Comparison of ENCODE assay signal across 8 cellular contexts in genomic region chr22:36333632-36334031, GRCh38. TPM values are rescaled to one million over a fixed set of nuclear protein-coding genes. Genes with fewer than 3 reads are reported as not detected.
DNase-seq lines count a peak whose midpoint lies in the region; ATAC-seq and TF ChIP-seq lines count a peak whose summit lies in the region.

No MANE protein-coding gene starts in this region.

- CTCF ChIA-PET in activated B cell treated with CpG ODN at 0.5 μM for 24 hours (lab: Charles Lee), result interaction anchor here (0.9 to 3.5 kb wide), 4 partner anchors 22 to 137 kb away, joined by 3 to 17 read pairs (median 6); partner anchors contain the start of gene MYH9

- intact Hi-C loops in activated B cell treated with CpG ODN at 0.5 μM for 24 hours (cut with micrococcal nuclease) (no loop called here), right cardiac atrium (cut with DNase I) (loop anchor here (5.0 to 10.0 kb wide), 3 partner anchors 34 to 54 kb away; partner anchors contain the start of gene MYH9 (in 3 of the 4))

- 20% methylated on average over 4 of the region's 4 CpGs for WGBS in right cardiac atrium
- WGBS in smooth muscle cell (ENCODE audit: low lambda C conversion rate), result 5% methylated on average over 4 of the region's 4 CpGs

- H3K36me3 ChIP-seq in smooth muscle cell (ENCODE audit: low read depth), result no peaks in the 10 kb centered on the region

- H3K4me1 ChIP-seq in right cardiac atrium (ENCODE audit: control insufficient read depth, insufficient read depth, low read length) (peaks cover 68% of the 10 kb centered on the region), smooth muscle cell (ENCODE audit: low read depth) (peaks cover 68% of the 10 kb centered on the region)

- H3K36me3 Mint-ChIP-seq in activated B cell treated with CpG ODN at 0.5 μM for 24 hours (ENCODE audit: low read depth), result peaks cover 86% of the 10 kb centered on the region

- DNase-seq in HL-60 (ENCODE audit: low read depth in 1 of 2, low spot score in 1 of 2), result no peak
- DNase-seq in activated B cell treated with CpG ODN at 0.5 μM for 24 hours, result no peak
- DNase-seq in right cardiac atrium, result peak in 1 of 3 donors; percentile 43
- DNase-seq in smooth muscle cell (lab: John Stamatoyannopoulos, UW; ENCODE audit: unreplicated experiment), result no peak
- DNase-seq in putamen (ENCODE audit: low spot score), result no peak
- no peak for DNase-seq in NCI-H1105 (lab: John Stamatoyannopoulos, UW)
- DNase-seq in KG1 (lab: John Stamatoyannopoulos, UW), result no peak
- DNase-seq in activated CD4-positive, alpha-beta T cell treated with anti-CD3 and anti-CD28 coated beads for 4 hours, result no peak

- H3K9me3 ChIP-seq in right cardiac atrium (ENCODE audit: control insufficient read depth, low read length), result no peaks in the 10 kb centered on the region
- no peaks in the 10 kb centered on the region for H3K9me3 ChIP-seq in smooth muscle cell (replicated peaks; ENCODE audit: low read depth)

- H3K27ac ChIP-seq in HL-60 (replicated peaks), result peak overlapping the region; percentile 95
- peak overlapping the region; percentile 90 for H3K27ac ChIP-seq in right cardiac atrium (ENCODE audit: low read length)
- peak overlapping the region; percentile 100 for H3K27ac ChIP-seq in smooth muscle cell (ENCODE audit: low read depth)

- H3K9me3 Mint-ChIP-seq in activated B cell treated with CpG ODN at 0.5 μM for 24 hours, result no peaks in the 10 kb centered on the region

- H3K27me3 ChIP-seq in HL-60 (ENCODE audit: insufficient read depth, poor library complexity, severe bottlenecking) (no peaks in the 10 kb centered on the region), right cardiac atrium (ENCODE audit: control insufficient read depth, insufficient read depth) (no peaks in the 10 kb centered on the region), smooth muscle cell (ENCODE audit: low read depth) (no peaks in the 10 kb centered on the region)

- ATAC-seq in activated B cell treated with CpG ODN at 0.5 μM for 24 hours (ENCODE audit: low read depth) (no peak), right cardiac atrium (no peak)

- peak overlapping the region; percentile 99 for H3K27ac Mint-ChIP-seq in activated B cell treated with CpG ODN at 0.5 μM for 24 hours

- POLR2A ChIA-PET in activated B cell treated with CpG ODN at 0.5 μM for 24 hours (lab: Charles Lee), result interaction anchor here (0.6 to 4.6 kb wide), 11 partner anchors 22 to 834 kb away, joined by 3 to 86 read pairs (median 14); partner anchors contain the start of genes MYH9 and TXN2

- no peak for TF ChIP-seq CTCF in HL-60 (IDR thresholded peaks at IDR 0.05; ENCODE audit: insufficient read depth, low read length)
- no peak for TF ChIP-seq CTCF in activated B cell treated with CpG ODN at 0.5 μM for 24 hours (IDR thresholded peaks at IDR 0.05)
- no peak for TF ChIP-seq CTCF in smooth muscle cell (IDR thresholded peaks at IDR 0.05; ENCODE audit: borderline replicate concordance, insufficient read depth, poor library complexity, severe bottlenecking)

- H3K4me1 Mint-ChIP-seq in activated B cell treated with CpG ODN at 0.5 μM for 24 hours, result peaks cover 96% of the 10 kb centered on the region

- peak overlapping the region; percentile 74 for H3K4me2 ChIP-seq in smooth muscle cell

- H3K9ac ChIP-seq in smooth muscle cell (ENCODE audit: low read depth), result peak overlapping the region; percentile 76

- H3K27me3 Mint-ChIP-seq in activated B cell treated with CpG ODN at 0.5 μM for 24 hours, result no peaks in the 10 kb centered on the region

- H3F3A ChIP-seq in smooth muscle cell (ENCODE audit: low read depth), result peaks cover 58% of the 10 kb centered on the region

- H3K4me3 ChIP-seq in HL-60 (replicated peaks; ENCODE audit: insufficient read depth, low read length), result no peak overlapping the region
- no peak overlapping the region for H3K4me3 ChIP-seq in right cardiac atrium (ENCODE audit: low read length)
- no peak overlapping the region for H3K4me3 ChIP-seq in smooth muscle cell

- H4K20me1 ChIP-seq in smooth muscle cell (ENCODE audit: low read depth), result peaks cover 51% of the 10 kb centered on the region

- H3K4me3 Mint-ChIP-seq in activated B cell treated with CpG ODN at 0.5 μM for 24 hours, result peak overlapping the region; percentile 42

- no peak overlapping the region for H2AFZ ChIP-seq in smooth muscle cell (ENCODE audit: low read depth)

- peaks cover 61% of the 10 kb centered on the region for H3K79me2 ChIP-seq in smooth muscle cell (ENCODE audit: low read depth)

RNA-seq across cellular contexts. Expression of gene MYH9, which starts 54.1 kb away (rescaled TPM):
- total RNA-seq in activated B cell treated with CpG ODN at 0.5 μM for 24 hours, result 714 and 755 TPM in 2 replicates
- 100 to 1,000 TPM; 140 to 224 (median 163) TPM for total RNA-seq in right cardiac atrium
- 92.5 TPM for polyA plus RNA-seq in right cardiac atrium
- total RNA-seq in smooth muscle cell, result 350 and 378 TPM in 2 replicates
- 361 and 382 TPM in 2 replicates for polyA plus RNA-seq in smooth muscle cell
